In genomic region chr12:38053655-38054464, GRCh38 we compare ENCODE assay signal across 1 cellular context.
TF ChIP-seq lines count a peak whose summit lies in the region.

No MANE protein-coding gene starts in this region.

TF ChIP-seq in GM23338, 12 proteins besides CTCF, POLR2A, EP300 and RAD21 (continued from another document):
- no peak for TF ChIP-seq ZNF462 (CRISPR knock-in tag; IDR thresholded peaks at IDR 0.05)
